ENCODE assay signal across 26 cellular contexts in genomic region chr4:108007984-108008383, GRCh38.
"Had no signal": no experiment of that assay in that cellular context is flagged by ENCODE, and none has a peak within 500 bp of the region (broad histone marks: within the 10 kb centered on the region; RNA-seq: fewer than 3 reads in every experiment).

No MANE protein-coding gene starts in this region.

- H3K4me3 Mint-ChIP-seq: memory B cell; naive B cell; natural killer cell treated with Interleukin-12 subunit alpha and Interleukin-12 subunit beta and Interleukin-15 and Interleukin-18, amount 100 ng/mL, for 72 hours; neural crest cell; stimulated activated memory B cell treated with anti-CD40 and anti-IgM and Interleukin-4, amounts not matched to agents 10 μg/mL and 1 μg/mL and 100 μg/mL, for 72 hours had no signal

- DNase-seq: dorsolateral prefrontal cortex; effector CD4-positive, alpha-beta T cell; glutamatergic neuron; heart right ventricle; hippocampal formation; left cardiac atrium; left ventricle myocardium superior; naive B cell; sigmoid colon; spleen; stimulated activated CD4-positive, alpha-beta T cell treated with anti-CD3 and anti-CD28 coated beads, Interleukin-4, amount 100 ng/mL, for 4 hours; stimulated activated naive CD8-positive, alpha-beta T cell treated with anti-CD3 and anti-CD28 coated beads, Interleukin-15, Interleukin-2, amounts not matched to agents 100 U/mL and 50 U/mL, for 24 hours; transverse colon; upper lobe of right lung; uterus had no signal

- H2AFZ ChIP-seq: parathyroid adenoma had no signal

- H3K79me2 ChIP-seq: parathyroid adenoma had no signal

- H3K27me3 ChIP-seq: dorsolateral prefrontal cortex, foreskin keratinocyte, heart right ventricle, right atrium auricular region, sigmoid colon, spleen, suprapubic skin, transverse colon, upper lobe of right lung, uterus had no signal

- H3K36me3 Mint-ChIP-seq: natural killer cell treated with Interleukin-12 subunit alpha and Interleukin-12 subunit beta and Interleukin-15 and Interleukin-18, amount 100 ng/mL, for 72 hours had no signal

- ATAC-seq: natural killer cell treated with Interleukin-12 subunit alpha and Interleukin-12 subunit beta and Interleukin-15 and Interleukin-18, amount 100 ng/mL, for 72 hours; stimulated activated memory B cell treated with anti-CD40 and anti-IgM and Interleukin-4, amounts not matched to agents 10 μg/mL and 1 μg/mL and 100 μg/mL, for 72 hours; stimulated activated naive CD8-positive, alpha-beta T cell treated with anti-CD3 and anti-CD28 coated beads, Interleukin-15, Interleukin-2, amounts not matched to agents 100 U/mL and 50 U/mL, for 24 hours; upper lobe of right lung had no signal

- H3K4me3 ChIP-seq: dorsolateral prefrontal cortex, heart right ventricle, lung, right atrium auricular region, sigmoid colon, skin epidermis, spleen, suprapubic skin, transverse colon, upper lobe of right lung, uterus had no signal

- H3K27ac Mint-ChIP-seq: naive B cell; natural killer cell treated with Interleukin-12 subunit alpha and Interleukin-12 subunit beta and Interleukin-15 and Interleukin-18, amount 100 ng/mL, for 72 hours; progenitor cell of endocrine pancreas; stimulated activated memory B cell treated with anti-CD40 and anti-IgM and Interleukin-4, amounts not matched to agents 10 μg/mL and 1 μg/mL and 100 μg/mL, for 72 hours had no signal

- H3K9me3 ChIP-seq: heart right ventricle, right atrium auricular region, sigmoid colon, spleen, suprapubic skin, transverse colon, upper lobe of right lung, uterus had no signal

- H3K9ac ChIP-seq: parathyroid adenoma had no signal

- H3K27me3 Mint-ChIP-seq: memory B cell; naive B cell; natural killer cell treated with Interleukin-12 subunit alpha and Interleukin-12 subunit beta and Interleukin-15 and Interleukin-18, amount 100 ng/mL, for 72 hours; progenitor cell of endocrine pancreas; stimulated activated memory B cell treated with anti-CD40 and anti-IgM and Interleukin-4, amounts not matched to agents 10 μg/mL and 1 μg/mL and 100 μg/mL, for 72 hours had no signal

- H3K27ac ChIP-seq: dorsolateral prefrontal cortex, foreskin keratinocyte, parathyroid adenoma, right atrium auricular region, sigmoid colon, skin epidermis, spleen, suprapubic skin, transverse colon, upper lobe of right lung, uterus had no signal

- H3K4me1 ChIP-seq: parathyroid adenoma, spleen, suprapubic skin, upper lobe of right lung had no signal

- H3K36me3 ChIP-seq: uterus had no signal

- H3K9me3 Mint-ChIP-seq: memory B cell; naive B cell; natural killer cell treated with Interleukin-12 subunit alpha and Interleukin-12 subunit beta and Interleukin-15 and Interleukin-18, amount 100 ng/mL, for 72 hours; stimulated activated memory B cell treated with anti-CD40 and anti-IgM and Interleukin-4, amounts not matched to agents 10 μg/mL and 1 μg/mL and 100 μg/mL, for 72 hours had no signal
